Comparison of ENCODE assay signal across 8 cellular contexts in the genomic region with DNA sequence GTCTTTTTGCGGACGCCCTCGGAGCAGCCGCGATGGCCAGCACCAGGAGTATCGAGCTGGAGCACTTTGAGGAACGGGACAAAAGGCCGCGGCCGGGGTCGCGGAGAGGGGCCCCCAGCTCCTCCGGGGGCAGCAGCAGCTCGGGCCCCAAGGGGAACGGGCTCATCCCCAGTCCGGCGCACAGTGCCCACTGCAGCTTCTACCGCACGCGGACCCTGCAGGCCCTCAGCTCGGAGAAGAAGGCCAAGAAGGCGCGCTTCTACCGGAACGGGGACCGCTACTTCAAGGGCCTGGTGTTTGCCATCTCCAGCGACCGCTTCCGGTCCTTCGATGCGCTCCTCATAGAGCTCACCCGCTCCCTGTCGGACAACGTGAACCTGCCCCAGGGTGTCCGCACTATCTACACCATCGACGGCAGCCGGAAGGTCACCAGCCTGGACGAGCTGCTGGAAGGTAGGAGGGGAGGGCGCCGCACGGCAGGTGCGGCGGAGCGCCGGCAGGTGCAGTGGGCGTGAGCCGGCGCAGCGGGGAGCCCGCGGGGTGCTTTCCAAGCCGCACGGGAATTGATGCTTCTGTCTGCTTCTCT. TPM values are rescaled to one million over a fixed set of nuclear protein-coding genes. Genes with fewer than 3 reads are reported as not detected.
DNase-seq lines count a peak whose midpoint lies in the region; ATAC-seq, FAIRE-seq and TF ChIP-seq lines count a peak whose summit lies in the region.

No MANE protein-coding gene starts in this region.

- no peaks in the 10 kb centered on the region for H3K36me3 ChIP-seq in stomach smooth muscle (ENCODE audit: control insufficient read depth in 2 of 2, insufficient read depth in 2 of 2, low read length in 2 of 2)

- peak overlapping the region; percentile 74 to 75 for H3K9ac ChIP-seq in stomach smooth muscle (ENCODE audit: low read length in 2 of 2)

- peaks cover 44% of the 10 kb centered on the region for H3K4me1 Mint-ChIP-seq in chondrocyte (ENCODE audit: low read depth)

- peak overlapping the region; percentile 54 for H3K27ac Mint-ChIP-seq in chondrocyte (ENCODE audit: unreplicated experiment)

- intact Hi-C loops in left colon (cut with DNase I, micrococcal nuclease), result no loop called here

- ATAC-seq in HG02938 (IDR thresholded peaks at IDR 0.05; ENCODE audit: unreplicated experiment), result peak; percentile 42
- peak; percentile 64 for ATAC-seq in left colon

- H3K27me3 ChIP-seq in stomach smooth muscle (ENCODE audit: control insufficient read depth in 1 of 2, insufficient read depth in 2 of 2, low read length in 2 of 2), result no peaks in the 10 kb centered on the region

- H3K4me3 ChIP-seq in stomach smooth muscle (ENCODE audit: low read length in 2 of 2), result peak overlapping the region; percentile 80 to 87

- peak; percentile 33 for DNase-seq in activated CD4-positive, alpha-beta T cell treated with anti-CD3 and anti-CD28 coated beads for 48 hours
- DNase-seq in activated CD4-positive, alpha-beta T cell treated with anti-CD3 and anti-CD28 coated beads, Interleukin-2, amount 50 U/mL, for 4 hours, result no peak
- peak; percentile 8 for DNase-seq in RCC 7860 (ENCODE audit: low spot score)
- DNase-seq in chondrocyte (ENCODE audit: low spot score), result peak; percentile 92
- DNase-seq in left colon, result peak; percentile 41 to 52
- no peak for DNase-seq in SKM-1 (lab: John Stamatoyannopoulos, UW; ENCODE audit: unreplicated experiment)

- no peaks in the 10 kb centered on the region for H3K9me3 ChIP-seq in stomach smooth muscle (ENCODE audit: control insufficient read depth in 2 of 2, low read length in 2 of 2)

- peak overlapping the region; percentile 84 for H3K4me3 Mint-ChIP-seq in chondrocyte (ENCODE audit: unreplicated experiment)

- peak; percentile 42 for TF ChIP-seq CTCF in chondrocyte (IDR thresholded peaks at IDR 0.05)

- H3K4me1 ChIP-seq in stomach smooth muscle (ENCODE audit: control insufficient read depth, insufficient read depth, low read length), result peaks cover 16% of the 10 kb centered on the region

- no peaks in the 10 kb centered on the region for H3K9me3 Mint-ChIP-seq in chondrocyte (ENCODE audit: low read depth)

- no peaks in the 10 kb centered on the region for H3K36me3 Mint-ChIP-seq in chondrocyte (ENCODE audit: low read depth)

- no peak for FAIRE-seq in RCC 7860 (lab: Jason Lieb, UNC)

- no peaks in the 10 kb centered on the region for H3K27me3 Mint-ChIP-seq in chondrocyte (ENCODE audit: low read depth)

- peak overlapping the region; percentile 88 for H3K27ac ChIP-seq in stomach smooth muscle (ENCODE audit: low read length)

RNA-seq across cellular contexts. Expression of gene DCLK2, which starts 0.8 kb away (rescaled TPM):
- total RNA-seq in chondrocyte (17.7 to 20.0 TPM (median 18.7 TPM) in 3 replicates), left colon (1 to 10 TPM; 3.0 to 3.1 TPM)

Comparison
In these comparisons a context has a peak if more than half of its experiments do, and no peak if none do; other contexts are left out.
1. DNase-seq: peak in activated CD4-positive, alpha-beta T cell treated with anti-CD3 and anti-CD28 coated beads for 48 hours (single experiment), RCC 7860 (single experiment), chondrocyte (single experiment) and left colon (2 of 2); none in activated CD4-positive, alpha-beta T cell treated with anti-CD3 and anti-CD28 coated beads, Interleukin-2, amount 50 U/mL, for 4 hours (0 of 2) and SKM-1 (single experiment).